ENCODE assay signal across 2 cellular contexts in genomic region chr1:226027861-226028260, GRCh38.
TF ChIP-seq lines count a peak whose summit lies in the region.

No MANE protein-coding gene starts in this region.

TF ChIP-seq in HEK293, 187 proteins besides CTCF, POLR2A, EP300 and RAD21:
- TF ChIP-seq ZNF488 (tag by site-specific recombination; IDR thresholded peaks at IDR 0.05) (no peak), EGR2 (tag by site-specific recombination; IDR thresholded peaks at IDR 0.05; ENCODE audit: low read depth) (peak; percentile 54), ZBTB10 (tag by site-specific recombination; IDR thresholded peaks at IDR 0.05) (no peak), ZFHX2 (tag by site-specific recombination; conservative IDR thresholded peaks at IDR 0.05) (peak; percentile 60; the same call in 1 of the 2 replicates)
TF ChIP-seq in HEK293: peak in this region for 2.

TF ChIP-seq in H1, 55 proteins besides CTCF, POLR2A, EP300 and RAD21:
- no peak for TF ChIP-seq KDM5A (IDR thresholded peaks at IDR 0.05; ENCODE audit: low read length)
- no peak for TF ChIP-seq RXRA (IDR thresholded peaks at IDR 0.05; ENCODE audit: insufficient read depth, low read depth, low read length)
- no peak for TF ChIP-seq ZNF274 (IDR thresholded peaks at IDR 0.05; ENCODE audit: borderline replicate concordance, extremely low read depth, low read length)
- TF ChIP-seq SIN3A (conservative IDR thresholded peaks at IDR 0.05 in 1 of 2, IDR thresholded peaks at IDR 0.05 in 1 of 2; ENCODE audit: low read depth in 1 of 2, low read length in 2 of 2) = no peak
- TF ChIP-seq ATF2 (IDR thresholded peaks at IDR 0.05; ENCODE audit: low read length) = no peak
- no peak for TF ChIP-seq TAF1 (IDR thresholded peaks at IDR 0.05; ENCODE audit: low read depth, low read length)
- no peak for TF ChIP-seq CHD2 (IDR thresholded peaks at IDR 0.05; ENCODE audit: low read length)
- no peak for TF ChIP-seq JUND (IDR thresholded peaks at IDR 0.05; ENCODE audit: low read length)
- TF ChIP-seq NRF1 (IDR thresholded peaks at IDR 0.05; ENCODE audit: low read depth, low read length) = no peak
- no peak for TF ChIP-seq JUN (IDR thresholded peaks at IDR 0.05; ENCODE audit: low read depth, low read length)
- TF ChIP-seq ATF3 (IDR thresholded peaks at IDR 0.05; ENCODE audit: insufficient read depth, low read depth, low read length) = no peak
- no peak for TF ChIP-seq SRF (IDR thresholded peaks at IDR 0.05; ENCODE audit: low read depth, low read length)
- no peak for TF ChIP-seq SIX5 (IDR thresholded peaks at IDR 0.05; ENCODE audit: low read depth, low read length)
- no peak for TF ChIP-seq CTBP2 (IDR thresholded peaks at IDR 0.05; ENCODE audit: borderline replicate concordance, insufficient read depth, insufficient read length, low read length)
- TF ChIP-seq TBP (IDR thresholded peaks at IDR 0.05; ENCODE audit: low read depth, low read length) = no peak
